ENCODE assay signal across 1 cellular context in the genomic region with DNA sequence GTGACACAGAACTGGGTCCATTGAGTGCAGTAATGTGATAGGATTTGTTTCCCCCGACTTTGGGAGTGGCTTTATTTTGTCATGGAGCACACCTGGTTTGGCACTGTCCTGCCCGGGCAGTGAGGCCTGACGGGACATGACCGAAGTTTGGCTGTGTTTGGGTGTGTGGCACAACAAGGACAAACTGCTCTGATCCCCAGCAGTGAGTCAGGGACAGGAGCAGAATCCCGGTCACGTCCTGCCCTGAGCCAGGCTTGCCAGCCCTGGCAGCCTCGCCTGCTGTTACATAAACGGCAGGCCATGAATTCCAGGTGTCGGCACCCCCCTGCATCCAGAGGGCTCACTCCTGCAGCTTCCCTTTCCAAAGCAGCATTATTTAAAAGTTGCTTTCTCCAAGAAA.
TF ChIP-seq lines count a peak whose summit lies in the region.

No MANE protein-coding gene starts in this region.

TF ChIP-seq in H1, 55 proteins besides CTCF, POLR2A, EP300 and RAD21:
- TF ChIP-seq ZNF274 (IDR thresholded peaks at IDR 0.05; ENCODE audit: borderline replicate concordance, extremely low read depth, low read length), result no peak
- TF ChIP-seq GABPA (IDR thresholded peaks at IDR 0.05; ENCODE audit: borderline replicate concordance, insufficient read depth, low read length), result no peak
- no peak for TF ChIP-seq KDM4A (IDR thresholded peaks at IDR 0.05; ENCODE audit: low read depth, low read length, severe bottlenecking)
- TF ChIP-seq CHD7 (IDR thresholded peaks at IDR 0.05; ENCODE audit: insufficient replicate concordance, low read length), result no peak
- no peak for TF ChIP-seq SIX5 (IDR thresholded peaks at IDR 0.05; ENCODE audit: low read depth, low read length)
TF ChIP-seq in H1: peak in this region for 0.
